8 cellular contexts compared by ENCODE assay signal in the genomic region with DNA sequence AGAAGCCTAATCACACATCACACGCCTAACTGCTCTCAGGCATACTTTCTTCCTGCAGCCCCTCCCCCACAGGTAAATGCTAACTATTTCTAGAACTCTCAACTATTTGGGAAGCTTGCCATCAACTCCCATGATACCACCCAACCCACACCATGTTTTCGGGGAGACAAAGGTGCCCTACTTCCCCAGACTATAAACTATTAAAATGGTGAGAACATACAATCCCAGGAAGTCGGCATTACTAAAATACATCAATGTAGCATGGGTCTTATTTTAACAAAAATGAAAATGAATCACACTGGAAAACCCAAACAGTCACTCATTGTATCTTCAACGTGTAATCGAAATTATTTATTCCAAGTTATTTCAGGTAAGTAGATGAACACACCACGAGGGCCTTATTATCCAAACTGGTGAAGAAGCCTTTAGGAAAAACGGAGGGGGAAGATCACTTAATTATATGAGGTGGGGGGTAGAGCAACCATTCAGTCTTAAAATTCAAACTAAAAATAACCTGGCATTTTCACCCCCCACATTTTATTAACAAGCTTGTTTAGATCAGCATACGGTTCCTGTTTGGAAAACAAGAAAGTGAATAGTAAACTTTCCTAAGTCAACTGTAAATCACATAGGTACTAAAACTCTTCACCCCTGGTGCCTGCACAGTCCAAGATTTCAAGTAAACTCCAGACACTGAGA. TPM values are rescaled to one million over a fixed set of nuclear protein-coding genes. Genes with fewer than 3 reads are reported as not detected.
DNase-seq lines count a peak whose midpoint lies in the region; ATAC-seq, FAIRE-seq and TF ChIP-seq lines count a peak whose summit lies in the region.

No MANE protein-coding gene starts in this region.

- H3K36me3 Mint-ChIP-seq in CD8-positive, alpha-beta T cell: peaks cover 27% of the 10 kb centered on the region

- ATAC-seq in CD8-positive, alpha-beta T cell: no peak
- ATAC-seq in HG02852 (IDR thresholded peaks at IDR 0.05; ENCODE audit: unreplicated experiment): no peak

- peaks cover 58% of the 10 kb centered on the region for H3K4me1 ChIP-seq in CD8-positive, alpha-beta T cell (ENCODE audit: insufficient read depth, low read length)
- H3K4me1 ChIP-seq in HUES6 (ENCODE audit: control insufficient read depth, insufficient read depth, low read length): peaks cover 52% of the 10 kb centered on the region
- H3K4me1 ChIP-seq in esophagus muscularis mucosa: peaks cover 37 to 51% (median 50%) of the 10 kb centered on the region in 4 donors
- H3K4me1 ChIP-seq in neutrophil (ENCODE audit: control insufficient read depth in 1 of 2, insufficient read depth in 1 of 2, low read depth in 1 of 2, low read length in 1 of 2): peaks cover 48 to 59% of the 10 kb centered on the region in 2 experiments

- H3K36me3 ChIP-seq in CD8-positive, alpha-beta T cell (ENCODE audit: insufficient read depth, low read length): no peaks in the 10 kb centered on the region
- H3K36me3 ChIP-seq in HUES6 (ENCODE audit: control insufficient read depth, insufficient read depth, low read length) (peaks cover 8% of the 10 kb centered on the region; the same call in 1 of the 2 replicates), esophagus muscularis mucosa (no peaks in the 10 kb centered on the region), neutrophil (no peaks in the 10 kb centered on the region)

- peak overlapping the region; percentile 99 for H3K4me3 Mint-ChIP-seq in CD8-positive, alpha-beta T cell

- peak overlapping the region; percentile 81 for H3K27ac ChIP-seq in CD8-positive, alpha-beta T cell (ENCODE audit: low read depth, low read length)
- H3K27ac ChIP-seq in HUES6 (ENCODE audit: low read depth, low read length): peak overlapping the region; percentile 100
- H3K27ac ChIP-seq in esophagus muscularis mucosa (replicated peaks in 1 of 4): peak overlapping the region; percentile 99 to 100 (median 100)
- peak overlapping the region; percentile 98 for H3K27ac ChIP-seq in neutrophil

- peak overlapping the region; percentile 93 for H3K4me3 ChIP-seq in CD8-positive, alpha-beta T cell (ENCODE audit: low read depth, low read length)
- H3K4me3 ChIP-seq in HUES6 (ENCODE audit: low read depth, low read length) (peak overlapping the region; percentile 100), WI38 (ENCODE audit: low read depth, low read length) (peak overlapping the region; percentile 79), esophagus muscularis mucosa (peak overlapping the region; percentile 90 to 99 (median 98)), neutrophil (ENCODE audit: low read depth in 1 of 2, low read length in 1 of 2) (peak overlapping the region; percentile 77 to 92)

- WGBS in esophagus muscularis mucosa: 4% methylated on average over 8 of the region's 8 CpGs

- CTCF ChIA-PET in CD8-positive, alpha-beta T cell (lab: Charles Lee): interaction anchor here (0.8 to 7.3 kb wide), 5 partner anchors 29 to 219 kb away, joined by 3 to 65 read pairs (median 5); no protein-coding TSS in a partner anchor

- H3K4me1 Mint-ChIP-seq in CD8-positive, alpha-beta T cell (ENCODE audit: low read depth): peaks cover 69% of the 10 kb centered on the region

- POLR2A ChIA-PET in CD8-positive, alpha-beta T cell (lab: Charles Lee): interaction anchor here (0.7 to 7.0 kb wide), 6 partner anchors 11 to 232 kb away, joined by 3 to 199 read pairs (median 3); no protein-coding TSS in a partner anchor

- H3K27ac Mint-ChIP-seq in CD8-positive, alpha-beta T cell: peak overlapping the region; percentile 99

- TF ChIP-seq EP300 in esophagus muscularis mucosa (IDR thresholded peaks at IDR 0.05): no peak

- H3K9me3 ChIP-seq in CD8-positive, alpha-beta T cell (ENCODE audit: low read length): no peaks in the 10 kb centered on the region
- H3K9me3 ChIP-seq in HUES6 (ENCODE audit: control insufficient read depth, insufficient read depth, low read depth, low read length): no peaks in the 10 kb centered on the region
- no peaks in the 10 kb centered on the region for H3K9me3 ChIP-seq in esophagus muscularis mucosa
- no peaks in the 10 kb centered on the region for H3K9me3 ChIP-seq in neutrophil

- intact Hi-C loops in CD8-positive, alpha-beta T cell (cut with DNase I, micrococcal nuclease): loop anchor here (2.0 to 10.0 kb wide), 12 partner anchors 15 to 1189 kb away; no protein-coding TSS in a partner anchor
- intact Hi-C loops in esophagus muscularis mucosa (cut with DNase I): loop anchor here (5.0 to 10.0 kb wide), 4 partner anchors 147 to 1189 kb away; no protein-coding TSS in a partner anchor

- TF ChIP-seq POLR2A in esophagus muscularis mucosa (IDR thresholded peaks at IDR 0.05; ENCODE audit: low read depth): no peak

- no peaks in the 10 kb centered on the region for H3K9me3 Mint-ChIP-seq in CD8-positive, alpha-beta T cell

- no peaks in the 10 kb centered on the region for H3K27me3 Mint-ChIP-seq in CD8-positive, alpha-beta T cell (ENCODE audit: low read depth)

- DNase-seq in CD8-positive, alpha-beta T cell: peak in 1 of 7 experiments; percentile 12
- DNase-seq in esophagus muscularis mucosa (ENCODE audit: extremely low spot score) (no peak), GM19240 (ENCODE audit: insufficient read length, low spot score) (no peak), HTR-8/SVneo (ENCODE audit: insufficient read length, low spot score) (no peak)

- H3K27me3 ChIP-seq in CD8-positive, alpha-beta T cell (ENCODE audit: insufficient read depth, low read length): no peaks in the 10 kb centered on the region
- H3K27me3 ChIP-seq in HUES6 (ENCODE audit: control insufficient read depth, insufficient read depth, low read length) (no peaks in the 10 kb centered on the region), esophagus muscularis mucosa (no peaks in the 10 kb centered on the region), neutrophil (no peaks in the 10 kb centered on the region)

- peak overlapping the region; percentile 100 for H3K9ac ChIP-seq in HUES6 (ENCODE audit: low read length)

- FAIRE-seq in HTR-8/SVneo (lab: Jason Lieb, UNC): no peak

- no peak for TF ChIP-seq CTCF in CD8-positive, alpha-beta T cell (IDR thresholded peaks at IDR 0.05)
- TF ChIP-seq CTCF in WI38 (IDR thresholded peaks at IDR 0.05; ENCODE audit: low read depth, low read length) (no peak), esophagus muscularis mucosa (IDR thresholded peaks at IDR 0.05) (no peak), neutrophil (IDR thresholded peaks at IDR 0.05) (no peak)

RNA-seq across cellular contexts. Expression of a gene that starts 1.9 kb away (rescaled TPM):
- total RNA-seq in CD8-positive, alpha-beta T cell: 10 to 100 TPM; 64.8 to 68.4 TPM
- total RNA-seq in esophagus muscularis mucosa: 10 to 100 TPM; 65.0 to 99.2 (median 78.2) TPM
